ENCODE assay signal across 8 cellular contexts in genomic region chr10:89001428-89002072, GRCh38. TPM values are rescaled to one million over a fixed set of nuclear protein-coding genes. Genes with fewer than 3 reads are reported as not detected.
A peak's percentile ranks its signal among the peaks of the same experiment; 100 is the strongest.
DNase-seq lines count a peak whose midpoint lies in the region; ATAC-seq and TF ChIP-seq lines count a peak whose summit lies in the region.

No MANE protein-coding gene starts in this region.

- H3K36me3 Mint-ChIP-seq in activated CD4-positive, alpha-beta T cell treated with anti-CD3 and anti-CD28 coated beads, Interleukin-2, amount 10 ng/mL, durations not matched to agents 24 days and 14 days (ENCODE audit: low read depth), result peaks cover 27% of the 10 kb centered on the region
- peaks cover 28% of the 10 kb centered on the region for H3K36me3 Mint-ChIP-seq in activated naive CD8-positive, alpha-beta T cell treated with anti-CD3 and anti-CD28 coated beads for 36 hours

- no peak for TF ChIP-seq EP300 in stomach (IDR thresholded peaks at IDR 0.05)

- WGBS in stomach, 5 donors, result 57 to 69% (median 59%) methylated on average over 7 of the region's 7 CpGs

- H3K4me3 ChIP-seq in stomach, result peak overlapping the region in 1 of 4 donors; percentile 9

- intact Hi-C loops in activated CD4-positive, alpha-beta T cell treated with anti-CD3 and anti-CD28 coated beads, Interleukin-2, amount 10 ng/mL, durations not matched to agents 24 days and 14 days (cut with micrococcal nuclease), result loop anchor here (1.0 to 10.0 kb wide), 5 partner anchors 10 to 413 kb away; partner anchors contain the start of gene IFIT5
- intact Hi-C loops in left ventricle myocardium superior (cut with micrococcal nuclease) (loop anchor here (10.0 kb wide), 1 partner anchor 167 kb away; no protein-coding TSS in a partner anchor), stomach (cut with DNase I; ENCODE audit: low total_unique reads) (no loop called here)

- peak; percentile 17 for ATAC-seq in left ventricle myocardium superior
- ATAC-seq in HG03442 (IDR thresholded peaks at IDR 0.05; ENCODE audit: unreplicated experiment), result no peak

- H3K36me3 ChIP-seq in stomach, result peaks cover 0 to 31% (median 8%) of the 10 kb centered on the region in 4 donors

- peak overlapping the region; percentile 91 for H3K27ac Mint-ChIP-seq in activated CD4-positive, alpha-beta T cell treated with anti-CD3 and anti-CD28 coated beads, Interleukin-2, amount 10 ng/mL, durations not matched to agents 24 days and 14 days
- peak overlapping the region; percentile 57 for H3K27ac Mint-ChIP-seq in activated naive CD8-positive, alpha-beta T cell treated with anti-CD3 and anti-CD28 coated beads for 36 hours

- no peak for TF ChIP-seq POLR2A in stomach (IDR thresholded peaks at IDR 0.05)

- no peak for TF ChIP-seq CTCF in stomach (IDR thresholded peaks at IDR 0.05)

- no peaks in the 10 kb centered on the region for H3K9me3 Mint-ChIP-seq in activated CD4-positive, alpha-beta T cell treated with anti-CD3 and anti-CD28 coated beads, Interleukin-2, amount 10 ng/mL, durations not matched to agents 24 days and 14 days
- H3K9me3 Mint-ChIP-seq in activated naive CD8-positive, alpha-beta T cell treated with anti-CD3 and anti-CD28 coated beads for 36 hours, result no peaks in the 10 kb centered on the region

- no peaks in the 10 kb centered on the region for H3K27me3 Mint-ChIP-seq in activated CD4-positive, alpha-beta T cell treated with anti-CD3 and anti-CD28 coated beads, Interleukin-2, amount 10 ng/mL, durations not matched to agents 24 days and 14 days
- no peaks in the 10 kb centered on the region for H3K27me3 Mint-ChIP-seq in activated naive CD8-positive, alpha-beta T cell treated with anti-CD3 and anti-CD28 coated beads for 36 hours

- peaks cover 57% of the 10 kb centered on the region for H3K4me1 Mint-ChIP-seq in activated CD4-positive, alpha-beta T cell treated with anti-CD3 and anti-CD28 coated beads, Interleukin-2, amount 10 ng/mL, durations not matched to agents 24 days and 14 days
- peaks cover 45% of the 10 kb centered on the region for H3K4me1 Mint-ChIP-seq in activated naive CD8-positive, alpha-beta T cell treated with anti-CD3 and anti-CD28 coated beads for 36 hours

- peak; percentile 69 for DNase-seq in activated CD4-positive, alpha-beta T cell treated with anti-CD3 and anti-CD28 coated beads, Interleukin-2, amount 10 ng/mL, durations not matched to agents 24 days and 14 days
- DNase-seq in activated CD4-positive, alpha-beta T cell treated with anti-CD3 and anti-CD28 coated beads, Interleukin-2, amount 50 U/mL, for 1 hour, result no peak
- DNase-seq in activated naive CD8-positive, alpha-beta T cell treated with anti-CD3 and anti-CD28 coated beads for 36 hours, result no peak
- DNase-seq in left ventricle myocardium superior (no peak), stomach (no peak), COLO668 (lab: John Stamatoyannopoulos, UW; ENCODE audit: unreplicated experiment) (no peak), T-helper 9 cell (no peak)

- H3K27me3 ChIP-seq in stomach, result no peaks in the 10 kb centered on the region

- peaks cover 0 to 27% (median 11%) of the 10 kb centered on the region in 4 donors for H3K4me1 ChIP-seq in stomach

- peak overlapping the region; percentile 82 for H3K4me3 Mint-ChIP-seq in activated CD4-positive, alpha-beta T cell treated with anti-CD3 and anti-CD28 coated beads, Interleukin-2, amount 10 ng/mL, durations not matched to agents 24 days and 14 days
- no peak overlapping the region for H3K4me3 Mint-ChIP-seq in activated naive CD8-positive, alpha-beta T cell treated with anti-CD3 and anti-CD28 coated beads for 36 hours

- H3K27ac ChIP-seq in stomach, result peak overlapping the region in 3 of 5 donors; percentile 18 to 74 (median 47)

- H3K9me3 ChIP-seq in stomach, result no peaks in the 10 kb centered on the region

RNA-seq across cellular contexts. Expression of gene FAS, which starts 11.0 kb away (rescaled TPM):
- total RNA-seq in activated CD4-positive, alpha-beta T cell treated with anti-CD3 and anti-CD28 coated beads, Interleukin-2, amount 10 ng/mL, durations not matched to agents 24 days and 14 days, result 29.9 and 31.1 TPM in 2 replicates
- total RNA-seq in activated naive CD8-positive, alpha-beta T cell treated with anti-CD3 and anti-CD28 coated beads for 36 hours, result 10 to 100 TPM; 31.1 to 33.4 TPM
- 4.0 TPM for total RNA-seq in left ventricle myocardium superior
- total RNA-seq in stomach, result 100 to 1,000 TPM in 1 of 5 donors, 10 to 100 TPM in 3, not detected in 1; 19.3 to 107 (median 46.2) TPM
- 1 to 10 TPM; 5.0 to 8.4 (median 5.6) TPM for polyA plus RNA-seq in stomach

RNA-seq across cellular contexts. Expression of gene ACTA2, which starts 49.0 kb away (rescaled TPM):
- total RNA-seq in activated CD4-positive, alpha-beta T cell treated with anti-CD3 and anti-CD28 coated beads, Interleukin-2, amount 10 ng/mL, durations not matched to agents 24 days and 14 days, result 8.8 and 8.9 TPM in 2 replicates
- 1 to 10 TPM; 4.7 to 5.0 TPM for total RNA-seq in activated naive CD8-positive, alpha-beta T cell treated with anti-CD3 and anti-CD28 coated beads for 36 hours
- total RNA-seq in left ventricle myocardium superior (53.5 TPM), stomach (1,000 to 10,000 TPM in 3 of 5 donors, 100 to 1,000 TPM in 2; 662 to 3,169 (median 1,551) TPM)
- 1,000 to 10,000 TPM in 1 of 3 donors, 100 to 1,000 TPM in 2; 233 to 1,186 (median 339) TPM for polyA plus RNA-seq in stomach

Comparison
In these comparisons a context has a peak if more than half of its experiments do, and no peak if none do; other contexts are left out.
1. RNA of gene ACTA2, which starts 49.0 kb away (total RNA-seq): 662 to 3,169 TPM in stomach; 53.5 TPM in left ventricle myocardium superior (single experiment), 8.8 to 8.9 TPM in activated CD4-positive, alpha-beta T cell treated with anti-CD3 and anti-CD28 coated beads, Interleukin-2, amount 10 ng/mL, durations not matched to agents 24 days and 14 days and 4.7 to 5.0 TPM in activated naive CD8-positive, alpha-beta T cell treated with anti-CD3 and anti-CD28 coated beads for 36 hours; every median in the first group is over 10 times any median in the second.